12 cellular contexts compared by ENCODE assay signal in genomic region chr10:101961591-101962498, GRCh38.
DNase-seq lines count a peak whose midpoint lies in the region; ATAC-seq and TF ChIP-seq lines count a peak whose summit lies in the region.
"Had no signal": no experiment of that assay in that cellular context is flagged by ENCODE, and none has a peak within 500 bp of the region (broad histone marks: within the 10 kb centered on the region; RNA-seq: fewer than 3 reads in every experiment).

No MANE protein-coding gene starts in this region.

- H3K36me3 Mint-ChIP-seq in activated naive CD4-positive, alpha-beta T cell treated with anti-CD3 and anti-CD28 coated beads, Interleukin-2, amount 10 ng/mL, durations not matched to agents 7 days and 5 days = peaks cover 22% of the 10 kb centered on the region

- H3K4me3 ChIP-seq in choroid plexus epithelial cell (ENCODE audit: low read depth, low read length) (no peak overlapping the region), left lung (no peak overlapping the region)
- H3K4me3 ChIP-seq: K562 had no signal

- H3K4me1 Mint-ChIP-seq in activated naive CD4-positive, alpha-beta T cell treated with anti-CD3 and anti-CD28 coated beads, Interleukin-2, amount 10 ng/mL, durations not matched to agents 7 days and 5 days = peaks cover 5% of the 10 kb centered on the region

- CTCF ChIA-PET in activated naive CD4-positive, alpha-beta T cell treated with anti-CD3 and anti-CD28 coated beads, Interleukin-2, amount 10 ng/mL, durations not matched to agents 7 days and 5 days (lab: Charles Lee) = interaction anchor here (0.6 to 1.1 kb wide), 2 partner anchors 70 to 78 kb away, joined by 3 to 4 read pairs; no protein-coding TSS in a partner anchor

- DNase-seq in AG20443 (ENCODE audit: low spot score) (peak; percentile 55), M059J (ENCODE audit: low read depth) (peak; percentile 50), choroid plexus epithelial cell (ENCODE audit: low read depth) (peak; percentile 25), left lung (peak in 1 of 2 donors; percentile 53), NCI-H774 (lab: John Stamatoyannopoulos, UW) (no peak), NCI-H1092 (lab: John Stamatoyannopoulos, UW) (no peak), NCI-H524 treated with DMSO at 0.1 percent for 48 hours (lab: John Stamatoyannopoulos, UW) (no peak)
- no peak for DNase-seq in activated naive CD4-positive, alpha-beta T cell treated with anti-CD3 and anti-CD28 coated beads, Interleukin-2, amount 10 ng/mL, durations not matched to agents 7 days and 5 days
- DNase-seq: activated T-cell treated with anti-CD3 and anti-CD28 coated beads for 4 hours; CD8-positive, alpha-beta T cell; stimulated activated CD4-positive, alpha-beta T cell treated with anti-CD3 and anti-CD28 coated beads, Interleukin-4, amount 100 ng/mL, for 1 hour had no signal

- no peaks in the 10 kb centered on the region for H3K9me3 ChIP-seq in left lung

- no peaks in the 10 kb centered on the region for H3K27me3 Mint-ChIP-seq in activated naive CD4-positive, alpha-beta T cell treated with anti-CD3 and anti-CD28 coated beads, Interleukin-2, amount 10 ng/mL, durations not matched to agents 7 days and 5 days

- H3K27ac Mint-ChIP-seq in activated naive CD4-positive, alpha-beta T cell treated with anti-CD3 and anti-CD28 coated beads, Interleukin-2, amount 10 ng/mL, durations not matched to agents 7 days and 5 days = no peak overlapping the region

- H3K36me3 ChIP-seq in left lung = peaks cover 0 to 26% of the 10 kb centered on the region in 2 donors

- ATAC-seq in left lung = peak; percentile 81
- ATAC-seq: CD8-positive, alpha-beta T cell; K562 had no signal

- intact Hi-C loops in left lung (cut with DNase I) = no loop called here

- TF ChIP-seq CTCF in choroid plexus epithelial cell (conservative IDR thresholded peaks at IDR 0.05; ENCODE audit: low read depth, low read length) = no peak
- no peak for TF ChIP-seq CTCF in left lung (IDR thresholded peaks at IDR 0.05)

- no peaks in the 10 kb centered on the region for H3K9me3 Mint-ChIP-seq in activated naive CD4-positive, alpha-beta T cell treated with anti-CD3 and anti-CD28 coated beads, Interleukin-2, amount 10 ng/mL, durations not matched to agents 7 days and 5 days
- H3K9me3 Mint-ChIP-seq: CD8-positive, alpha-beta T cell had no signal

- H3K27ac ChIP-seq in left lung = peak overlapping the region; percentile 40 to 55

- H3K4me3 Mint-ChIP-seq in activated naive CD4-positive, alpha-beta T cell treated with anti-CD3 and anti-CD28 coated beads, Interleukin-2, amount 10 ng/mL, durations not matched to agents 7 days and 5 days = no peak overlapping the region
- H3K4me3 Mint-ChIP-seq: CD8-positive, alpha-beta T cell had no signal

- H3K4me1 ChIP-seq in left lung = peaks cover 6 to 9% of the 10 kb centered on the region in 2 donors

- no peaks in the 10 kb centered on the region for H3K27me3 ChIP-seq in left lung

Comparison
In these comparisons a context has a peak if more than half of its experiments do, and no peak if none do; other contexts are left out.
1. DNase-seq: peak in AG20443 (single experiment), M059J (single experiment) and choroid plexus epithelial cell (single experiment); none in NCI-H774 (single experiment), activated naive CD4-positive, alpha-beta T cell treated with anti-CD3 and anti-CD28 coated beads, Interleukin-2, amount 10 ng/mL, durations not matched to agents 7 days and 5 days (single experiment), NCI-H1092 (single experiment) and NCI-H524 treated with DMSO at 0.1 percent for 48 hours (single experiment).